In genomic region chr4:118884716-118885115, GRCh38 we compare ENCODE assay signal across 8 cellular contexts. TPM values are rescaled to one million over a fixed set of nuclear protein-coding genes. Genes with fewer than 3 reads are reported as not detected.
"Had no signal": no experiment of that assay in that cellular context is flagged by ENCODE, and none has a peak within 500 bp of the region (broad histone marks: within the 10 kb centered on the region; RNA-seq: fewer than 3 reads in every experiment).

No MANE protein-coding gene starts in this region.

- H3K27ac ChIP-seq: GM23248, HL-60 had no signal

- DNase-seq: GM23248, GOT3, H7, HFFc6, KBM-7 had no signal

- H3K36me3 ChIP-seq: HAP-1 had no signal

- H3K4me3 Mint-ChIP-seq: HFFc6, IgD-negative memory B cell had no signal

- H3K9ac ChIP-seq: GM23248 had no signal

- H3K9me3 ChIP-seq: HAP-1 had no signal

- H2AFZ ChIP-seq: GM23248 had no signal

- H3K27ac Mint-ChIP-seq: HFFc6, IgD-negative memory B cell had no signal

- H3K36me3 Mint-ChIP-seq: IgD-negative memory B cell had no signal

- H3K4me3 ChIP-seq: GM23248, HAP-1 had no signal

RNA-seq across cellular contexts. Expression of gene SYNPO2, which starts 3.9 kb away (rescaled TPM):
- polyA plus RNA-seq: IgD-negative memory B cell had no signal
